ENCODE assay signal across 14 cellular contexts in the genomic region with DNA sequence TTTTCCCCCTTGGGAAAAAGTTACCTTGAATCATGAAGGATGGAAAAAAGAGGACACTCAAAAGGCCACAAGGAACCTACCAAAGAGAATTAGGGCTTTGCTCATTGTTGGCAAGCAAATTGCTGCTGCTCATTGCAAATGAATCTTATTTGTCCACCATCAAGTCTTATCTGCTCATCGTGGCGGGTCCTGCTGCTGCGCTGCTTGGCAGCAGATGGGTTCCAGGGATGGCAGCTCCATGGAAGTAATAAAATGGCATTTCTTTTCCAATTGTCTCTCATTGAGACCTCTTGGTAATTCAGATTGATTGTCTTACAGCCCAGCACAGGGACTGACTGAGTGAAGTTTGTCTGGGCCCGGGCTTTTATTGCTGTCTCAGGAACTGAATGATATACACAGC.
"Had no signal": no experiment of that assay in that cellular context is flagged by ENCODE, and none has a peak within 500 bp of the region (broad histone marks: within the 10 kb centered on the region; RNA-seq: fewer than 3 reads in every experiment).

No MANE protein-coding gene starts in this region.

- H3K4me3 Mint-ChIP-seq: brain had no signal

- H3K36me3 Mint-ChIP-seq: brain had no signal

- H3K9me3 Mint-ChIP-seq: brain, nephron progenitor cell had no signal

- H3K4me3 ChIP-seq: lung, thyroid gland had no signal

- H3K27me3 ChIP-seq: thyroid gland had no signal

- H3K36me3 ChIP-seq: thyroid gland had no signal

- H3K27me3 Mint-ChIP-seq: progenitor cell of endocrine pancreas had no signal

- H3K27ac Mint-ChIP-seq: brain, nephron progenitor cell, progenitor cell of endocrine pancreas had no signal

- DNase-seq: activated CD4-positive, alpha-beta T cell treated with anti-CD3 and anti-CD28 coated beads, Interleukin-2, amount 50 U/mL, for 4 hours; activated gamma-delta T cell treated with Interleukin-2 at 50 U/mL for 16 hours; anterior cingulate cortex; caudate nucleus; hippocampal formation; islet precursor cell; midbrain; nephron progenitor cell; occipital lobe; stimulated activated naive CD4-positive, alpha-beta T cell; thyroid gland had no signal

- H3K27ac ChIP-seq: thyroid gland had no signal

- H3K9me3 ChIP-seq: thyroid gland had no signal
